In genomic region chr3:98593046-98593936, GRCh38 we compare ENCODE assay signal across 8 cellular contexts. TPM values are rescaled to one million over a fixed set of nuclear protein-coding genes. Genes with fewer than 3 reads are reported as not detected.
DNase-seq lines count a peak whose midpoint lies in the region; ATAC-seq and TF ChIP-seq lines count a peak whose summit lies in the region.

Gene CPOX, minus strand, starts transcription at chr3:98593611. Its CDS starts 107 bp downstream, at chr3:98593504.

- H4K20me1 ChIP-seq in SU-DHL-6 (ENCODE audit: low read depth, low read length) = no peaks in the 10 kb centered on the region

- H3K79me2 ChIP-seq in SU-DHL-6 (ENCODE audit: insufficient read depth, low read length) = no peaks in the 10 kb centered on the region
- no peaks in the 10 kb centered on the region for H3K79me2 ChIP-seq in parathyroid adenoma

- H3K4me2 ChIP-seq in SU-DHL-6 (ENCODE audit: low read depth, low read length, poor library complexity, severe bottlenecking) = peak within 1 kb of the TSS; percentile 94
- H3K4me2 ChIP-seq in parathyroid adenoma (ENCODE audit: low read length) = peak within 1 kb of the TSS; percentile 89

- no peaks in the 10 kb centered on the region for H3K9me3 ChIP-seq in SU-DHL-6 (ENCODE audit: insufficient read depth, low read length)
- H3K9me3 ChIP-seq in parathyroid adenoma (ENCODE audit: control insufficient read depth, low read length) = no peaks in the 10 kb centered on the region
- H3K9me3 ChIP-seq in tibial artery = no peaks in the 10 kb centered on the region

- ATAC-seq in HG02588 (IDR thresholded peaks at IDR 0.05; ENCODE audit: unreplicated experiment) (peak; percentile 97), Right ventricle myocardium inferior (peak; percentile 98)
- ATAC-seq in activated naive CD8-positive, alpha-beta T cell treated with anti-CD3 and anti-CD28 coated beads, Interleukin-2, amount 10 ng/mL, durations not matched to agents 7 days and 5 days (ENCODE audit: low read depth) = peak; percentile 97

- H3K27me3 ChIP-seq in SU-DHL-6 (ENCODE audit: low read length) = no peaks in the 10 kb centered on the region
- H3K27me3 ChIP-seq in parathyroid adenoma (ENCODE audit: control insufficient read depth, insufficient read depth, low read length) = no peaks in the 10 kb centered on the region
- H3K27me3 ChIP-seq in tibial artery = no peaks in the 10 kb centered on the region

- H3K9ac ChIP-seq in SU-DHL-6 (ENCODE audit: low read length) = peak within 1 kb of the TSS; percentile 66
- H3K9ac ChIP-seq in parathyroid adenoma = no peak within 1 kb of the TSS

- peak within 1 kb of the TSS; percentile 83 for H3K4me3 ChIP-seq in SU-DHL-6 (ENCODE audit: insufficient read depth, low read length, poor library complexity, severe bottlenecking)
- peak within 1 kb of the TSS; percentile 67 for H3K4me3 ChIP-seq in parathyroid adenoma (ENCODE audit: low read depth, low read length)
- peak within 1 kb of the TSS; percentile 77 to 90 for H3K4me3 ChIP-seq in tibial artery

- peaks cover 4% of the 10 kb centered on the region; the same call in 1 of the 2 replicates for H3K36me3 ChIP-seq in SU-DHL-6 (ENCODE audit: low read length)
- no peaks in the 10 kb centered on the region for H3K36me3 ChIP-seq in parathyroid adenoma (ENCODE audit: control insufficient read depth, insufficient read depth, low read length)
- H3K36me3 ChIP-seq in tibial artery = peaks cover 9 to 20% (median 18%) of the 10 kb centered on the region in 3 donors

- H3K4me1 Mint-ChIP-seq in activated naive CD8-positive, alpha-beta T cell treated with anti-CD3 and anti-CD28 coated beads, Interleukin-2, amount 10 ng/mL, durations not matched to agents 7 days and 5 days = peaks cover 47% of the 10 kb centered on the region

- H3F3A ChIP-seq in SU-DHL-6 (ENCODE audit: insufficient read depth) = peaks cover 4% of the 10 kb centered on the region

- H3K4me1 ChIP-seq in parathyroid adenoma (no peaks in the 10 kb centered on the region), tibial artery (peaks cover 0 to 19% (median 10%) of the 10 kb centered on the region in 4 donors)

- intact Hi-C loops in Right ventricle myocardium inferior (cut with DNase I) = loop anchor here (2.0 to 5.0 kb wide), 2 partner anchors 70 to 399 kb away; partner anchors contain the start of gene CLDND1
- intact Hi-C loops in tibial artery (cut with DNase I; ENCODE audit: low total_unique reads) = loop anchor here (5.0 to 10.0 kb wide), 2 partner anchors 71 to 402 kb away; partner anchors contain the start of gene CLDND1

- peak within 1 kb of the TSS; percentile 98 for H3K4me3 Mint-ChIP-seq in activated naive CD8-positive, alpha-beta T cell treated with anti-CD3 and anti-CD28 coated beads, Interleukin-2, amount 10 ng/mL, durations not matched to agents 7 days and 5 days

- H3K36me3 Mint-ChIP-seq in activated naive CD8-positive, alpha-beta T cell treated with anti-CD3 and anti-CD28 coated beads, Interleukin-2, amount 10 ng/mL, durations not matched to agents 7 days and 5 days = peaks cover 18% of the 10 kb centered on the region

- TF ChIP-seq CTCF in SU-DHL-6 (IDR thresholded peaks at IDR 0.05; ENCODE audit: insufficient read depth, low read length, poor library complexity, severe bottlenecking) (no peak), parathyroid adenoma (IDR thresholded peaks at IDR 0.05) (no peak), tibial artery (IDR thresholded peaks at IDR 0.05) (no peak)

- POLR2A ChIA-PET in activated naive CD8-positive, alpha-beta T cell treated with anti-CD3 and anti-CD28 coated beads, Interleukin-2, amount 10 ng/mL, durations not matched to agents 7 days and 5 days (lab: Charles Lee) = interaction anchor here (0.6 to 3.7 kb wide), 16 partner anchors 15 to 829 kb away, joined by 3 to 45 read pairs (median 5); partner anchors contain the start of genes ARL6, CLDND1, DCBLD2 and GPR15

- peak within 1 kb of the TSS; percentile 97 for H3K27ac Mint-ChIP-seq in activated naive CD8-positive, alpha-beta T cell treated with anti-CD3 and anti-CD28 coated beads, Interleukin-2, amount 10 ng/mL, durations not matched to agents 7 days and 5 days

- no peak within 1 kb of the TSS; the same call in 1 of the 2 replicates for H3K27ac ChIP-seq in SU-DHL-6 (ENCODE audit: low read depth, low read length)
- H3K27ac ChIP-seq in parathyroid adenoma = peak within 1 kb of the TSS; percentile 51
- peak within 1 kb of the TSS; percentile 78 to 92 for H3K27ac ChIP-seq in tibial artery

- peak; percentile 40 for TF ChIP-seq POLR2A in GM10847 (IDR thresholded peaks at IDR 0.05; ENCODE audit: extremely low read depth, insufficient read length)

- no peaks in the 10 kb centered on the region for H3K9me3 Mint-ChIP-seq in activated naive CD8-positive, alpha-beta T cell treated with anti-CD3 and anti-CD28 coated beads, Interleukin-2, amount 10 ng/mL, durations not matched to agents 7 days and 5 days

- peak; percentile 85 for DNase-seq in NCI-H1048 (lab: John Stamatoyannopoulos, UW)
- DNase-seq in activated naive CD8-positive, alpha-beta T cell treated with anti-CD3 and anti-CD28 coated beads, Interleukin-2, amount 10 ng/mL, durations not matched to agents 7 days and 5 days = peak; percentile 89
- peak; percentile 96 for DNase-seq in Right ventricle myocardium inferior (ENCODE audit: missing footprints)
- DNase-seq in tibial artery = peak; percentile 91 to 92

- no peaks in the 10 kb centered on the region for H3K9me2 ChIP-seq in SU-DHL-6 (replicated peaks; ENCODE audit: insufficient read depth, low read length)

- H3K27me3 Mint-ChIP-seq in activated naive CD8-positive, alpha-beta T cell treated with anti-CD3 and anti-CD28 coated beads, Interleukin-2, amount 10 ng/mL, durations not matched to agents 7 days and 5 days = no peaks in the 10 kb centered on the region

- H2AFZ ChIP-seq in SU-DHL-6 (ENCODE audit: low read depth, low read length, severe bottlenecking) (peak within 1 kb of the TSS; percentile 100), parathyroid adenoma (peak within 1 kb of the TSS; percentile 89)

RNA-seq across cellular contexts. Expression of gene CPOX, which starts in this region (rescaled TPM):
- total RNA-seq in activated naive CD8-positive, alpha-beta T cell treated with anti-CD3 and anti-CD28 coated beads, Interleukin-2, amount 10 ng/mL, durations not matched to agents 7 days and 5 days = 10 to 100 TPM; 51.1 to 52.2 TPM
- total RNA-seq in Right ventricle myocardium inferior = 11.8 TPM
